ENCODE assay signal across 9 cellular contexts in the genomic region with DNA sequence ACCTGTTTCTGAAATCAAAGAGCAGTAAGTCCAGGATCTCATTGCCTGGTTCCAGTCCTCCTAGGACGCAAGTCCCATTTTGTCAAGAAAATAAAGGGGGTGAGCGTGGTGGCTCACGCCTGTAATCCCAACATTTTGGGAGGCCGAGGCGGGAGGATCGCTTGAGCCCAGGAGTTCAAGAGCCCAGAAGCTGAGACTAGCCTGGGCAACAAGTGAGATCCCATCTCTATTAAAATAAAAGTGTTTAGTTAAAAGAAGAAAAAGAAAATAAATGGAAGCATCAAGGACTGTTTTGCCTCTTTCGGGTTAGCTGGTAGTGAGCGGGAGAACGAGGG. TPM values are rescaled to one million over a fixed set of nuclear protein-coding genes. Genes with fewer than 3 reads are reported as not detected.
DNase-seq lines count a peak whose midpoint lies in the region; TF ChIP-seq lines count a peak whose summit lies in the region.
"Had no signal": no experiment of that assay in that cellular context is flagged by ENCODE, and none has a peak within 500 bp of the region (broad histone marks: within the 10 kb centered on the region; RNA-seq: fewer than 3 reads in every experiment).

No MANE protein-coding gene starts in this region.

- intact Hi-C loops in Calu3 (cut with micrococcal nuclease; ENCODE audit: unreplicated experiment) (no loop called here), OCI-LY7 (cut with micrococcal nuclease; ENCODE audit: unreplicated experiment) (loop anchor here (1.0 to 2.0 kb wide), 3 partner anchors 17 to 67 kb away; a partner anchor contains a TSS)

- H3K27ac ChIP-seq in OCI-LY7 (ENCODE audit: low read depth, low read length, poor library complexity, severe bottlenecking), result peak overlapping the region; percentile 27
- H3K27ac ChIP-seq in endodermal cell (ENCODE audit: low read depth, low read length), result no peak overlapping the region
- no peak overlapping the region for H3K27ac ChIP-seq in trophoblast cell (ENCODE audit: low read depth, low read length)

- no peaks in the 10 kb centered on the region for H4K20me1 ChIP-seq in OCI-LY7 (ENCODE audit: insufficient read depth, low read length)

- H3K4me1 Mint-ChIP-seq in Calu3 (ENCODE audit: low read depth, unreplicated experiment), result no peaks in the 10 kb centered on the region
- no peaks in the 10 kb centered on the region for H3K4me1 Mint-ChIP-seq in endodermal cell

- BruUV-seq in Calu3 (replicated peaks; lab: Mats Ljungman, UMichigan) (no TSS peak), OCI-LY7 (replicated peaks; lab: Mats Ljungman, UMichigan) (TSS peak; percentile 84)

- H3K36me3 ChIP-seq in OCI-LY7 (ENCODE audit: insufficient read depth, low read length) (peaks cover 17% of the 10 kb centered on the region; the same call in 1 of the 2 replicates), endodermal cell (ENCODE audit: control insufficient read depth, insufficient read depth, low read length) (peaks cover 14% of the 10 kb centered on the region), trophoblast cell (ENCODE audit: control insufficient read depth in 1 of 2, insufficient read depth in 2 of 2, low read length in 2 of 2) (peaks cover 12 to 18% of the 10 kb centered on the region in 2 experiments)
- H3K36me3 ChIP-seq: thyroid gland had no signal

- no peak overlapping the region for H3K4ac ChIP-seq in trophoblast cell (ENCODE audit: low read depth, low read length)

- no peak overlapping the region for H3K23ac ChIP-seq in trophoblast cell (ENCODE audit: low read length)

- DNase-seq in Calu3 (no peak), OCI-LY7 (ENCODE audit: low spot score) (no peak), endodermal cell (no peak), trophoblast cell (no peak), HCEC 1CT (no peak), hypothalamus (lab: John Stamatoyannopoulos, UW) (no peak), NCI-H1105 (lab: John Stamatoyannopoulos, UW) (no peak), NCI-H1417 (lab: John Stamatoyannopoulos, UW) (no peak)

- CTCF ChIA-PET in Calu3 (lab: Charles Lee) (interaction anchor here (1.0 to 1.3 kb wide), 4 partner anchors 32 to 102 kb away, joined by 3 to 5 read pairs (median 3); a partner anchor contains a TSS), OCI-LY7 (lab: Charles Lee; ENCODE audit: unreplicated experiment) (no interaction called here)

- H3K36me3 Mint-ChIP-seq in Calu3 (ENCODE audit: insufficient read depth, unreplicated experiment), result peaks cover 21% of the 10 kb centered on the region
- H3K36me3 Mint-ChIP-seq in endodermal cell (ENCODE audit: low read depth), result peaks cover 5% of the 10 kb centered on the region

- TF ChIP-seq CTCF in Calu3 (IDR thresholded peaks at IDR 0.05; ENCODE audit: unreplicated experiment) (no peak), OCI-LY7 (conservative IDR thresholded peaks at IDR 0.05; ENCODE audit: low read length) (no peak), endodermal cell (conservative IDR thresholded peaks at IDR 0.05) (no peak)

- H2BK12ac ChIP-seq in trophoblast cell (ENCODE audit: low read length), result no peak overlapping the region

- H4K91ac ChIP-seq in trophoblast cell (ENCODE audit: low read depth, low read length), result no peak overlapping the region

- H3K4me3 Mint-ChIP-seq in Calu3 (ENCODE audit: low read depth, unreplicated experiment), result peak overlapping the region; percentile 93
- peak overlapping the region; percentile 72 for H3K4me3 Mint-ChIP-seq in endodermal cell

- WGBS in endodermal cell (ENCODE audit: insufficient coverage in 1 of 2, insufficient read length in 1 of 2), 2 experiments, result 43 to 55% methylated on average over 7 to 9 of the region's 9 CpGs
- WGBS in trophoblast cell (ENCODE audit: extremely low coverage, insufficient coverage, insufficient read length), result no CpG with 5 or more reads among the region's 9 CpGs

- H3K18ac ChIP-seq in trophoblast cell (ENCODE audit: low read length), result no peak overlapping the region

- no peak overlapping the region for H3K14ac ChIP-seq in trophoblast cell (ENCODE audit: low read length)

- H3K4me1 ChIP-seq in OCI-LY7 (ENCODE audit: insufficient read depth, low read length, poor library complexity, severe bottlenecking), result peaks cover 31% of the 10 kb centered on the region
- H3K4me1 ChIP-seq in endodermal cell (ENCODE audit: control insufficient read depth, insufficient read depth, low read length), result no peaks in the 10 kb centered on the region
- H3K4me1 ChIP-seq in trophoblast cell (ENCODE audit: control insufficient read depth in 1 of 2, insufficient read depth in 2 of 2, low read length in 2 of 2), result peaks cover 2 to 7% of the 10 kb centered on the region in 2 experiments

- H3K27me3 ChIP-seq in endodermal cell (ENCODE audit: control insufficient read depth, insufficient read depth, low read length, poor library complexity, severe bottlenecking) (no peaks in the 10 kb centered on the region), trophoblast cell (ENCODE audit: insufficient read depth, low read length) (no peaks in the 10 kb centered on the region)
- H3K27me3 ChIP-seq: thyroid gland had no signal

- peak overlapping the region; percentile 59 for H4K8ac ChIP-seq in trophoblast cell (ENCODE audit: low read depth, low read length)

- H3K79me2 ChIP-seq in OCI-LY7 (ENCODE audit: insufficient read depth, low read depth, low read length) (peaks cover 8% of the 10 kb centered on the region), trophoblast cell (ENCODE audit: control insufficient read depth, insufficient read depth, low read length, poor library complexity) (peaks cover 4% of the 10 kb centered on the region)

- H4K12ac ChIP-seq in trophoblast cell (ENCODE audit: low read depth, low read length), result peak overlapping the region; percentile 41

- POLR2A ChIA-PET in OCI-LY7 (lab: Charles Lee), result no interaction called here

- peak overlapping the region; percentile 84; the same call in 1 of the 2 replicates for H2AFZ ChIP-seq in OCI-LY7 (ENCODE audit: low read length)
- H2AFZ ChIP-seq in trophoblast cell (ENCODE audit: insufficient read depth, low read length, poor library complexity), result no peak overlapping the region

- no peak overlapping the region for H2BK5ac ChIP-seq in trophoblast cell (ENCODE audit: low read depth, low read length, poor library complexity)

- H3K9me3 ChIP-seq in OCI-LY7 (ENCODE audit: low read length) (peaks cover 5% of the 10 kb centered on the region; the same call in 1 of the 2 replicates), endodermal cell (ENCODE audit: control insufficient read depth, low read length) (peaks cover 14% of the 10 kb centered on the region), trophoblast cell (ENCODE audit: insufficient read depth, low read depth, low read length) (peaks cover 11% of the 10 kb centered on the region)
- H3K9me3 ChIP-seq: thyroid gland had no signal

- no peaks in the 10 kb centered on the region for H3K9me2 ChIP-seq in OCI-LY7 (ENCODE audit: insufficient read depth, low read length)

- H3K27me3 Mint-ChIP-seq in Calu3 (ENCODE audit: unreplicated experiment) (no peaks in the 10 kb centered on the region), endodermal cell (ENCODE audit: insufficient read depth) (peaks cover 28% of the 10 kb centered on the region)

- no peak overlapping the region for H2BK120ac ChIP-seq in trophoblast cell (ENCODE audit: insufficient read depth, low read length, poor library complexity)

- H3K4me2 ChIP-seq in OCI-LY7 (ENCODE audit: low read length), result peak overlapping the region; percentile 88
- peak overlapping the region; percentile 49 for H3K4me2 ChIP-seq in trophoblast cell (ENCODE audit: low read length)

- H3K79me1 ChIP-seq in trophoblast cell (ENCODE audit: low read length), result peaks cover 4% of the 10 kb centered on the region

- no peak overlapping the region for H2AK5ac ChIP-seq in trophoblast cell (ENCODE audit: low read length)

- H3K4me3 ChIP-seq in OCI-LY7 (ENCODE audit: low read depth, low read length, poor library complexity, severe bottlenecking), result peak overlapping the region; percentile 82
- H3K4me3 ChIP-seq in endodermal cell (ENCODE audit: low read length), result peak overlapping the region; percentile 91
- no peak overlapping the region for H3K4me3 ChIP-seq in trophoblast cell (ENCODE audit: low read depth, low read length)

- H3K9ac ChIP-seq in endodermal cell (ENCODE audit: extremely low read depth, low read length, poor library complexity, severe bottlenecking) (no peak overlapping the region), trophoblast cell (ENCODE audit: low read length) (no peak overlapping the region)

- H3K9me3 Mint-ChIP-seq in Calu3 (ENCODE audit: low read depth, unreplicated experiment) (peaks cover 2% of the 10 kb centered on the region), endodermal cell (peaks cover 18% of the 10 kb centered on the region)

- H3K27ac Mint-ChIP-seq in Calu3 (ENCODE audit: unreplicated experiment) (peak overlapping the region; percentile 99), endodermal cell (peak overlapping the region; percentile 79)

RNA-seq across cellular contexts. Expression of a gene that starts 0.3 kb away (rescaled TPM):
- total RNA-seq in Calu3 (2022), result 35.3 and 38.0 TPM in 2 replicates
- total RNA-seq in OCI-LY7 (2014; rRNA removed; shearing (Covaris generic)), result 61.5 and 66.8 TPM in 2 replicates
- total RNA-seq in OCI-LY7 (2022), result 58.1 and 59.7 TPM in 2 replicates
- 10 to 100 TPM; 32.4 to 33.7 TPM for total RNA-seq in endodermal cell
- 29.8 TPM for polyA plus RNA-seq in endodermal cell (2013, experiment 1 of 2)
- polyA plus RNA-seq in endodermal cell (2013, experiment 2 of 2), result 25.0 TPM
- polyA plus RNA-seq in trophoblast cell (2013), result 9.8 and 9.9 TPM in 2 replicates

RNA-seq across cellular contexts. Expression of a gene that starts 16.6 kb away (rescaled TPM):
- 148 and 162 TPM in 2 replicates for total RNA-seq in Calu3 (2022)
- 62.0 and 73.6 TPM in 2 replicates for total RNA-seq in OCI-LY7 (2014; rRNA removed; shearing (Covaris generic))
- total RNA-seq in OCI-LY7 (2022), result 105 and 115 TPM in 2 replicates
- total RNA-seq in endodermal cell, result 10 to 100 TPM; 81.1 to 89.2 TPM
- 68.5 TPM for polyA plus RNA-seq in endodermal cell (2013, experiment 1 of 2)
- polyA plus RNA-seq in endodermal cell (2013, experiment 2 of 2), result 64.3 TPM
- 46.9 and 47.8 TPM in 2 replicates for polyA plus RNA-seq in trophoblast cell (2013)

RNA-seq across cellular contexts. Expression of a gene that starts 26.2 kb away (rescaled TPM):
- total RNA-seq in Calu3 (2022) (not detected in 2 replicates), OCI-LY7 (2022) (not detected in 2 replicates), endodermal cell (not detected)
- total RNA-seq in OCI-LY7 (2014; rRNA removed; shearing (Covaris generic)), result not detected in 2 replicates
- not detected for polyA plus RNA-seq in endodermal cell (2013, experiment 1 of 2)
- not detected for polyA plus RNA-seq in endodermal cell (2013, experiment 2 of 2)
- not detected in 2 replicates for polyA plus RNA-seq in trophoblast cell (2013)
- total RNA-seq: thyroid gland had no signal

RNA-seq across cellular contexts. Expression of a gene that starts 29.4 kb away (rescaled TPM):
- 1.3 TPM in 1 of 2 replicates, not detected in the other for total RNA-seq in Calu3 (2022)
- 0.25 and 0.57 TPM in 2 replicates for total RNA-seq in OCI-LY7 (2014; rRNA removed; shearing (Covaris generic))
- total RNA-seq in OCI-LY7 (2022), result 1.7 and 2.0 TPM in 2 replicates
- 1 to 10 TPM; 1.2 to 1.3 TPM for total RNA-seq in endodermal cell
- polyA plus RNA-seq in endodermal cell (2013, experiment 1 of 2), result 2.8 TPM
- 2.3 TPM for polyA plus RNA-seq in endodermal cell (2013, experiment 2 of 2)
- polyA plus RNA-seq in trophoblast cell (2013), result 1.0 and 1.2 TPM in 2 replicates

RNA-seq across cellular contexts. Expression of a gene that starts 35.9 kb away (rescaled TPM):
- total RNA-seq in Calu3 (2022) (488 and 497 TPM in 2 replicates), OCI-LY7 (2022) (373 and 395 TPM in 2 replicates), endodermal cell (100 to 1,000 TPM; 401 to 445 TPM)
- 404 and 536 TPM in 2 replicates for total RNA-seq in OCI-LY7 (2014; rRNA removed; shearing (Covaris generic))
- 515 TPM for polyA plus RNA-seq in endodermal cell (2013, experiment 1 of 2)
- polyA plus RNA-seq in endodermal cell (2013, experiment 2 of 2), result 477 TPM
- 634 and 650 TPM in 2 replicates for polyA plus RNA-seq in trophoblast cell (2013)
